ENCODE assay signal across 8 cellular contexts in the genomic region with DNA sequence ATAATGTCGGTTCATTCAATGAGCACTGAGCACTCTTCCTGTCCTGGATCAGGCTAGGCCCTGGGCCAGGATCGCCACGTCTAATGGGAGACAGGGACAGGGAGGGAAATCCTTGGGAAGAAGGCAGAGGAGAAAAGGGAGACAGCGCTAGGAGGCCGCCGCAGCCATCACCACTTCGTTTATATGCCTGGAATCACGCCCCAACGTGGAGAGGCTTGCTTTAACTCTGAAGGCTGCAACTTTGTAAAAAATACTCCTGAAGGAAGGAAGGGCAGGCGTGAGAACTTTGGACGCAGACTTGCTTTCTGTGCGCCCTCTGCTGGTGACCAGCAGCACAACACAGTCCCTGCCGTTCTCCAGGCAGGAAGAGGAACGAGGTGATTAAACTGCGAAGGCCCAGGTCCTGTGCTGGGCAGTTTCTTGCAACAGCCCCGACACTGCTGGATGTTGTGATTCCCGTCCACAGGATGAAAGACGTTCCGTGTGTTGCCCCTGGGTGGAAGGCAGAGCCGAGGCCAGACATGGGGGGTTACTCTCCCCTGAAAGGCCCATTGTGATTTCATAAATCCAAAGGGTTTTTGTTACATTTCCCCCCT. TPM values are rescaled to one million over a fixed set of nuclear protein-coding genes. Genes with fewer than 3 reads are reported as not detected.
A peak's percentile ranks its signal among the peaks of the same experiment; 100 is the strongest.
DNase-seq lines count a peak whose midpoint lies in the region; ATAC-seq and TF ChIP-seq lines count a peak whose summit lies in the region.

No MANE protein-coding gene starts in this region.

- no peak overlapping the region for H3K27ac ChIP-seq in PC-9
- H3K27ac ChIP-seq in esophagus squamous epithelium = peak overlapping the region; percentile 60 to 83 (median 80)

- H3K4me2 ChIP-seq in PC-9 = peak overlapping the region; percentile 49

- H3K9me3 ChIP-seq in PC-9 (ENCODE audit: insufficient read depth, low read depth) (no peaks in the 10 kb centered on the region), esophagus squamous epithelium (no peaks in the 10 kb centered on the region)

- H3K79me2 ChIP-seq in PC-9 (ENCODE audit: low read depth) = no peaks in the 10 kb centered on the region

- intact Hi-C loops in PC-9 (cut with micrococcal nuclease; ENCODE audit: unreplicated experiment) (loop anchor here (1.0 to 10.0 kb wide), 2 partner anchors 121 to 166 kb away; no protein-coding TSS in a partner anchor), esophagus squamous epithelium (cut with DNase I) (no loop called here)

- H3K9me2 ChIP-seq in PC-9 (ENCODE audit: insufficient read depth) = no peaks in the 10 kb centered on the region

- POLR2A ChIA-PET in PC-9 (lab: Charles Lee; ENCODE audit: unreplicated experiment) = no interaction called here

- no TSS peak for BruUV-seq in PC-9 (replicated peaks; lab: Mats Ljungman, UMichigan)

- no peaks in the 10 kb centered on the region for H4K20me1 ChIP-seq in PC-9 (ENCODE audit: insufficient read depth)

- ATAC-seq in HG03135 (IDR thresholded peaks at IDR 0.05; ENCODE audit: unreplicated experiment) = no peak

- peak; percentile 97 for TF ChIP-seq CTCF in PC-9 (conservative IDR thresholded peaks at IDR 0.05)
- TF ChIP-seq CTCF in esophagus squamous epithelium (IDR thresholded peaks at IDR 0.05) = peak; percentile 96 to 99 (median 97)

- no peak overlapping the region for H3K4me3 ChIP-seq in PC-9
- H3K4me3 ChIP-seq in esophagus squamous epithelium = peak overlapping the region in 2 of 4 donors; percentile 18 to 35

- CTCF ChIA-PET in PC-9 (lab: Charles Lee) = no interaction called here

- 5 to 6% methylated on average over 17 to 19 of the region's 20 CpGs for WGBS in esophagus squamous epithelium, 2 donors

- peak overlapping the region; percentile 53; the same call in 1 of the 2 replicates for H2AFZ ChIP-seq in PC-9

- H3K27me3 ChIP-seq in PC-9 (ENCODE audit: insufficient read depth, low read depth) (no peaks in the 10 kb centered on the region), esophagus squamous epithelium (no peaks in the 10 kb centered on the region)

- TF ChIP-seq POLR2A in esophagus squamous epithelium (IDR thresholded peaks at IDR 0.05) = no peak

- DNase-seq in COLO829 (ENCODE audit: low spot score) (peak; percentile 88), HuH-7 (ENCODE audit: low spot score) (peak; percentile 92), PC-9 (peak; percentile 82 to 87), esophagus squamous epithelium (lab: John Stamatoyannopoulos, UW) (no peak), myocyte (ENCODE audit: low read depth) (peak; percentile 85)
- peak; percentile 84 for DNase-seq in activated T-cell treated with anti-CD3 and anti-CD28 coated beads, Interleukin-2, amount 50 U/mL, for 1 hour
- DNase-seq in stimulated activated CD8-positive, alpha-beta memory T cell treated with anti-CD3 and anti-CD28 coated beads, Interleukin-4, amount 100 ng/mL, for 24 hours (ENCODE audit: low read depth) = peak; percentile 59

- H3K36me3 ChIP-seq in PC-9 (ENCODE audit: low read depth) = no peaks in the 10 kb centered on the region
- no peaks in the 10 kb centered on the region for H3K36me3 ChIP-seq in esophagus squamous epithelium

- H3F3A ChIP-seq in PC-9 (ENCODE audit: insufficient read depth, low read depth) = peaks cover 8% of the 10 kb centered on the region; the same call in 1 of the 2 replicates

- H3K4me1 ChIP-seq in PC-9 (replicated peaks; ENCODE audit: insufficient read depth) (peaks cover 12% of the 10 kb centered on the region), esophagus squamous epithelium (peaks cover 5 to 24% (median 6%) of the 10 kb centered on the region in 3 donors)

RNA-seq across cellular contexts. Expression of a gene that starts 22.1 kb away (rescaled TPM):
- total RNA-seq in PC-9 (2021) (4.0 and 11.0 TPM in 2 replicates), esophagus squamous epithelium (under 1 TPM in 3 of 4 donors, not detected in 1; 0.19 to 0.76 (median 0.75) TPM), myocyte (not detected in 2 replicates)
- not detected for polyA plus RNA-seq in myocyte (2012)

RNA-seq across cellular contexts. Expression of a gene that starts 22.2 kb away (rescaled TPM):
- total RNA-seq in PC-9 (2021) (0.28 and 0.31 TPM in 2 replicates), esophagus squamous epithelium (not detected), myocyte (not detected in 2 replicates)
- polyA plus RNA-seq in myocyte (2012) = not detected
